Comparison of ENCODE assay signal across 20 cellular contexts in genomic region chr19:8483165-8483564, GRCh38. TPM values are rescaled to one million over a fixed set of nuclear protein-coding genes. Genes with fewer than 3 reads are reported as not detected.
A peak's percentile ranks its signal among the peaks of the same experiment; 100 is the strongest.
DNase-seq lines count a peak whose midpoint lies in the region; ATAC-seq lines count a peak whose summit lies in the region.
"Had no signal": no experiment of that assay in that cellular context is flagged by ENCODE, and none has a peak within 500 bp of the region (broad histone marks: within the 10 kb centered on the region; RNA-seq: fewer than 3 reads in every experiment).

No MANE protein-coding gene starts in this region.

- peak overlapping the region; percentile 2 for H3K27ac Mint-ChIP-seq in activated naive CD4-positive, alpha-beta T cell treated with anti-CD3 and anti-CD28 coated beads for 36 hours
- H3K27ac Mint-ChIP-seq in IgD-negative memory B cell, result peak overlapping the region in 2 of 3 donors; percentile 16 to 67
- H3K27ac Mint-ChIP-seq in dendritic cell treated with granulocyte-macrophage colony-stimulating factor and Interleukin-4, amounts not matched to agents 40 ng/mL and 50 ng/mL, for 4 days, result peak overlapping the region; percentile 58
- peak overlapping the region; percentile 78 for H3K27ac Mint-ChIP-seq in stimulated activated effector memory CD8-positive, alpha-beta T cell treated with anti-CD3 and anti-CD28 coated beads, Interleukin-12 subunit alpha, Interleukin-12 subunit beta, amount 100 ng/mL, for 72 hours
- H3K27ac Mint-ChIP-seq: activated CD4-positive, alpha-beta memory T cell treated with anti-CD3 and anti-CD28 coated beads for 36 hours had no signal

- no peak for ATAC-seq in stimulated activated effector memory CD8-positive, alpha-beta T cell treated with anti-CD3 and anti-CD28 coated beads, Interleukin-12 subunit alpha, Interleukin-12 subunit beta, amount 100 ng/mL, for 72 hours
- ATAC-seq: activated naive CD4-positive, alpha-beta T cell treated with anti-CD3 and anti-CD28 coated beads, Interleukin-2, amount 50 U/mL, for 72 hours had no signal

- DNase-seq in activated naive CD4-positive, alpha-beta T cell treated with anti-CD3 and anti-CD28 coated beads for 36 hours, result no peak
- no peak for DNase-seq in activated naive CD4-positive, alpha-beta T cell (lab: John Stamatoyannopoulos, UW)
- no peak for DNase-seq in stimulated activated effector memory CD8-positive, alpha-beta T cell treated with anti-CD3 and anti-CD28 coated beads, Interleukin-12 subunit alpha, Interleukin-12 subunit beta, amount 100 ng/mL, for 72 hours (ENCODE audit: low spot score in 2 of 2)
- no peak for DNase-seq in stimulated activated CD4-positive, alpha-beta T cell treated with anti-CD3 and anti-CD28 coated beads, Interleukin-4, amount 100 ng/mL, for 1 hour
- no peak for DNase-seq in HUDEP-2 (lab: John Stamatoyannopoulos, UW; ENCODE audit: unreplicated experiment in 76 of 76)
- DNase-seq in stimulated activated CD8-positive, alpha-beta memory T cell treated with anti-CD3 and anti-CD28 coated beads, Interleukin-4, amount 100 ng/mL, for 48 hours, result no peak
- DNase-seq: activated CD4-positive, alpha-beta memory T cell treated with anti-CD3 and anti-CD28 coated beads for 36 hours; caudate nucleus; dermis blood vessel endothelial cell; IMR-90; mammary epithelial cell; NCI-H1105; NCI-H2029 treated with DMSO at 0.1 percent for 48 hours; NCI-H2227 treated with DMSO at 0.1 percent for 48 hours; NCI-H774; SK-N-SH had no signal

- H3K4me3 Mint-ChIP-seq in activated naive CD4-positive, alpha-beta T cell treated with anti-CD3 and anti-CD28 coated beads for 36 hours, result no peak overlapping the region
- H3K4me3 Mint-ChIP-seq in IgD-negative memory B cell, result peak overlapping the region in 1 of 4 donors; percentile 55
- H3K4me3 Mint-ChIP-seq in dendritic cell treated with granulocyte-macrophage colony-stimulating factor and Interleukin-4, amounts not matched to agents 40 ng/mL and 50 ng/mL, for 4 days, result no peak overlapping the region
- H3K4me3 Mint-ChIP-seq in stimulated activated effector memory CD8-positive, alpha-beta T cell treated with anti-CD3 and anti-CD28 coated beads, Interleukin-12 subunit alpha, Interleukin-12 subunit beta, amount 100 ng/mL, for 72 hours, result no peak overlapping the region
- H3K4me3 Mint-ChIP-seq: activated CD4-positive, alpha-beta memory T cell treated with anti-CD3 and anti-CD28 coated beads for 36 hours had no signal

- no peaks in the 10 kb centered on the region for H3K27me3 Mint-ChIP-seq in activated naive CD4-positive, alpha-beta T cell treated with anti-CD3 and anti-CD28 coated beads for 36 hours (ENCODE audit: low read depth)
- H3K27me3 Mint-ChIP-seq in IgD-negative memory B cell, result no peaks in the 10 kb centered on the region
- no peaks in the 10 kb centered on the region for H3K27me3 Mint-ChIP-seq in dendritic cell treated with granulocyte-macrophage colony-stimulating factor and Interleukin-4, amounts not matched to agents 40 ng/mL and 50 ng/mL, for 4 days
- H3K27me3 Mint-ChIP-seq: activated CD4-positive, alpha-beta memory T cell treated with anti-CD3 and anti-CD28 coated beads for 36 hours had no signal

- peaks cover 58% of the 10 kb centered on the region for H3K4me1 Mint-ChIP-seq in activated naive CD4-positive, alpha-beta T cell treated with anti-CD3 and anti-CD28 coated beads for 36 hours (ENCODE audit: low read depth)
- peaks cover 11 to 27% (median 20%) of the 10 kb centered on the region in 3 donors for H3K4me1 Mint-ChIP-seq in IgD-negative memory B cell
- peaks cover 80% of the 10 kb centered on the region for H3K4me1 Mint-ChIP-seq in dendritic cell treated with granulocyte-macrophage colony-stimulating factor and Interleukin-4, amounts not matched to agents 40 ng/mL and 50 ng/mL, for 4 days (ENCODE audit: low read depth)
- H3K4me1 Mint-ChIP-seq in stimulated activated effector memory CD8-positive, alpha-beta T cell treated with anti-CD3 and anti-CD28 coated beads, Interleukin-12 subunit alpha, Interleukin-12 subunit beta, amount 100 ng/mL, for 72 hours, result peaks cover 55% of the 10 kb centered on the region

- no peaks in the 10 kb centered on the region for H3K9me3 Mint-ChIP-seq in activated naive CD4-positive, alpha-beta T cell treated with anti-CD3 and anti-CD28 coated beads for 36 hours
- no peaks in the 10 kb centered on the region for H3K9me3 Mint-ChIP-seq in IgD-negative memory B cell
- H3K9me3 Mint-ChIP-seq in dendritic cell treated with granulocyte-macrophage colony-stimulating factor and Interleukin-4, amounts not matched to agents 40 ng/mL and 50 ng/mL, for 4 days, result no peaks in the 10 kb centered on the region
- no peaks in the 10 kb centered on the region for H3K9me3 Mint-ChIP-seq in stimulated activated effector memory CD8-positive, alpha-beta T cell treated with anti-CD3 and anti-CD28 coated beads, Interleukin-12 subunit alpha, Interleukin-12 subunit beta, amount 100 ng/mL, for 72 hours
- H3K9me3 Mint-ChIP-seq: activated CD4-positive, alpha-beta memory T cell treated with anti-CD3 and anti-CD28 coated beads for 36 hours; activated naive CD4-positive, alpha-beta T cell treated with anti-CD3 and anti-CD28 coated beads, Interleukin-2, amount 50 U/mL, for 72 hours had no signal

- peaks cover 54% of the 10 kb centered on the region for H3K36me3 Mint-ChIP-seq in activated naive CD4-positive, alpha-beta T cell treated with anti-CD3 and anti-CD28 coated beads for 36 hours (ENCODE audit: low read depth)
- H3K36me3 Mint-ChIP-seq in IgD-negative memory B cell, result peaks cover 2% of the 10 kb centered on the region
- H3K36me3 Mint-ChIP-seq in dendritic cell treated with granulocyte-macrophage colony-stimulating factor and Interleukin-4, amounts not matched to agents 40 ng/mL and 50 ng/mL, for 4 days (ENCODE audit: low read depth), result peaks cover 96% of the 10 kb centered on the region
- peaks cover 100% of the 10 kb centered on the region for H3K36me3 Mint-ChIP-seq in stimulated activated effector memory CD8-positive, alpha-beta T cell treated with anti-CD3 and anti-CD28 coated beads, Interleukin-12 subunit alpha, Interleukin-12 subunit beta, amount 100 ng/mL, for 72 hours

- CTCF ChIA-PET in activated naive CD4-positive, alpha-beta T cell treated with anti-CD3 and anti-CD28 coated beads for 36 hours (lab: Charles Lee), result interaction anchor here (0.6 kb wide), 1 partner anchor 93 kb away, joined by 3 read pairs; the partner anchor contains the start of gene RAB11B

- intact Hi-C loops in activated naive CD4-positive, alpha-beta T cell treated with anti-CD3 and anti-CD28 coated beads for 36 hours (cut with micrococcal nuclease), result loop anchor here (5.0 kb wide), 1 partner anchor 36 kb away; no protein-coding TSS in a partner anchor
- intact Hi-C loops in dendritic cell treated with granulocyte-macrophage colony-stimulating factor and Interleukin-4, amounts not matched to agents 40 ng/mL and 50 ng/mL, for 4 days (cut with micrococcal nuclease), result no loop called here

RNA-seq across cellular contexts. Expression of gene PRAM1, which starts 19.3 kb away (rescaled TPM):
- under 1 TPM; 0.40 to 0.45 TPM for total RNA-seq in activated naive CD4-positive, alpha-beta T cell treated with anti-CD3 and anti-CD28 coated beads for 36 hours
- polyA plus RNA-seq in IgD-negative memory B cell, result not detected
- total RNA-seq: dermis blood vessel endothelial cell, IMR-90, mammary epithelial cell, pulmonary artery endothelial cell had no signal
- polyA plus RNA-seq: mammary epithelial cell had no signal

RNA-seq across cellular contexts. Expression of gene ZNF414, which starts 30.8 kb away (rescaled TPM):
- total RNA-seq in activated naive CD4-positive, alpha-beta T cell treated with anti-CD3 and anti-CD28 coated beads for 36 hours, result 10 to 100 TPM; 19.8 to 24.1 TPM
- polyA plus RNA-seq in IgD-negative memory B cell, result 22.2 TPM

RNA-seq across cellular contexts. Expression of gene HNRNPM, which starts 38.4 kb away (rescaled TPM):
- total RNA-seq in activated naive CD4-positive, alpha-beta T cell treated with anti-CD3 and anti-CD28 coated beads for 36 hours, result 100 to 1,000 TPM; 151 to 169 TPM
- polyA plus RNA-seq in IgD-negative memory B cell, result 210 TPM

Comparison
In these comparisons a context has a peak if more than half of its experiments do, and no peak if none do; other contexts are left out.
1. H3K27ac Mint-ChIP-seq: peak in every context shown above with its lines; median percentile 78 in stimulated activated effector memory CD8-positive, alpha-beta T cell treated with anti-CD3 and anti-CD28 coated beads, Interleukin-12 subunit alpha, Interleukin-12 subunit beta, amount 100 ng/mL, for 72 hours; 58 in dendritic cell treated with granulocyte-macrophage colony-stimulating factor and Interleukin-4, amounts not matched to agents 40 ng/mL and 50 ng/mL, for 4 days; 42 in IgD-negative memory B cell; 2 in activated naive CD4-positive, alpha-beta T cell treated with anti-CD3 and anti-CD28 coated beads for 36 hours.